Comparison of ENCODE assay signal across 11 cellular contexts in the genomic region with DNA sequence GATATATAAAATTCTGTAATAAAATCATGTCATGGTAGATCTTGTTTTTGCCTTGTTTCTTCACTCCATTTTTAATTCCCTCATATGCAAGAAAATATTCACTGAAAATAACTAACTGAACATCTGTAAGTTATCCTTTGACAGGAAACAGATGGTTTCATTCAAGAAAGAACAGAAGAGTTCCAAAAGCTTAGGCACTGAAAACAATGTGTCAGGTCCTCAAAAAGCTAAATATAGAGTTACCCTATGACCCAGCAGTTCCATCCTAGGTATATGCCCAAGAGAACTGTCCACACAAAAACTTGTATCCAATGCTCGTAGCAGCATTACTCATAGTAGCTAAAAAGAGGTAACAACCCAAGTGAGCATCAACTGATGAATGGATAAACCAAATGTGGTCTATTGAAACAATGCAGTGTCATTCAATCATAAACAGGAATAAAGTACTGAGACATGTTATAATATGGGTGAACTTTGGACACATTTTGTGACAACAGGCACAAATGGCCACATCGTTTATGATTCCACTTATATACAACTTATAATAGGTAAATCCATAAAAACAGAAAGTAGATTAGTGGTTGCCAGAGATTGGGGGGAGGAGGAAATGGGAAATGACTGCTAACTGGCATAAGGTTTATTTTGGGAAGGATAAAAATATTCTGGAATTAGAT.
"Had no signal": no experiment of that assay in that cellular context is flagged by ENCODE, and none has a peak within 500 bp of the region (broad histone marks: within the 10 kb centered on the region; RNA-seq: fewer than 3 reads in every experiment).

No MANE protein-coding gene starts in this region.

- H3K4me3 ChIP-seq: heart left ventricle, left lung, ovary had no signal

- H3K36me3 ChIP-seq: left lung, ovary had no signal

- DNase-seq: activated CD8-positive, alpha-beta memory T cell treated with anti-CD3 and anti-CD28 coated beads, Interleukin-2, amount 50 U/mL, for 48 hours; activated CD8-positive, alpha-beta T cell treated with anti-CD3 and anti-CD28 coated beads, Interleukin-2, amount 10 ng/mL, durations not matched to agents 7 days and 5 days; activated naive CD4-positive, alpha-beta T cell treated with Interleukin-2 at 50 U/mL for 16 hours; caudate nucleus; cortex of kidney; effector memory CD4-positive, alpha-beta T cell; heart left ventricle; left lung; mesendoderm; ovary; T-helper 9 cell had no signal

- H3K9me3 ChIP-seq: heart left ventricle, left lung, ovary had no signal

- H3K27me3 ChIP-seq: heart left ventricle, left lung, ovary had no signal

- H3K27ac ChIP-seq: left lung, ovary had no signal

- ATAC-seq: activated CD8-positive, alpha-beta T cell treated with anti-CD3 and anti-CD28 coated beads, Interleukin-2, amount 10 ng/mL, durations not matched to agents 7 days and 5 days; left lung had no signal
